Comparison of ENCODE assay signal across 1 cellular context in the genomic region with DNA sequence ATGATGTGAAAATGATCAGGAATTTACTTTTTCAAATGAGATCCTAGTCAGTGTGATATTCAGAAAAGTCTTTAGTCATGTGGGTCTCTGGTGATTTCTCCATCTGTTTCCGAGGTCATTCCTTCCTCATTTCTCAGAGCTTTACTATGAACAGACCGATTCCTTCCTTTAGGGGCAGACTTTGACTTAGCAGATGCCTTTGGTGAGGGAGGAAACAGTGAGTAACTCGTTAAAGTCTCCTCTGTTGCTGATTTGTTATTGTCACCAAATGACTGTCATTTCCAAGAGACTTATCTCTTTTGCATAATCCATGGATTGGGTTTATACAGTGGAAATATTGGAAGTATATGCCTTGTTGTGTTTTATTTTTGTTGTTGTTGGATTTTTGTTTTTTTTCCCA.
TF ChIP-seq lines count a peak whose summit lies in the region.

No MANE protein-coding gene starts in this region.

TF ChIP-seq in GM12878, 131 proteins besides CTCF, POLR2A, EP300 and RAD21:
- TF ChIP-seq, protein P1, sequence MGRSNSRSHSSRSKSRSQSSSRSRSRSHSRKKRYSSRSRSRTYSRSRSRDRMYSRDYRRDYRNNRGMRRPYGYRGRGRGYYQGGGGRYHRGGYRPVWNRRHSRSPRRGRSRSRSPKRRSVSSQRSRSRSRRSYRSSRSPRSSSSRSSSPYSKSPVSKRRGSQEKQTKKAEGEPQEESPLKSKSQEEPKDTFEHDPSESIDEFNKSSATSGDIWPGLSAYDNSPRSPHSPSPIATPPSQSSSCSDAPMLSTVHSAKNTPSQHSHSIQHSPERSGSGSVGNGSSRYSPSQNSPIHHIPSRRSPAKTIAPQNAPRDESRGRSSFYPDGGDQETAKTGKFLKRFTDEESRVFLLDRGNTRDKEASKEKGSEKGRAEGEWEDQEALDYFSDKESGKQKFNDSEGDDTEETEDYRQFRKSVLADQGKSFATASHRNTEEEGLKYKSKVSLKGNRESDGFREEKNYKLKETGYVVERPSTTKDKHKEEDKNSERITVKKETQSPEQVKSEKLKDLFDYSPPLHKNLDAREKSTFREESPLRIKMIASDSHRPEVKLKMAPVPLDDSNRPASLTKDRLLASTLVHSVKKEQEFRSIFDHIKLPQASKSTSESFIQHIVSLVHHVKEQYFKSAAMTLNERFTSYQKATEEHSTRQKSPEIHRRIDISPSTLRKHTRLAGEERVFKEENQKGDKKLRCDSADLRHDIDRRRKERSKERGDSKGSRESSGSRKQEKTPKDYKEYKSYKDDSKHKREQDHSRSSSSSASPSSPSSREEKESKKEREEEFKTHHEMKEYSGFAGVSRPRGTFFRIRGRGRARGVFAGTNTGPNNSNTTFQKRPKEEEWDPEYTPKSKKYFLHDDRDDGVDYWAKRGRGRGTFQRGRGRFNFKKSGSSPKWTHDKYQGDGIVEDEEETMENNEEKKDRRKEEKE (IDR thresholded peaks at IDR 0.05) = no peak
- no peak for TF ChIP-seq IRF4 (IDR thresholded peaks at IDR 0.05; ENCODE audit: low read depth, low read length)
- TF ChIP-seq RCOR1 (conservative IDR thresholded peaks at IDR 0.05; ENCODE audit: low read depth, low read length) = no peak
- TF ChIP-seq DPF2 (IDR thresholded peaks at IDR 0.05) = no peak
- TF ChIP-seq CBFB (IDR thresholded peaks at IDR 0.05; ENCODE audit: low read depth) = no peak
- TF ChIP-seq MAX (IDR thresholded peaks at IDR 0.05; ENCODE audit: low read depth, low read length) = no peak
- no peak for TF ChIP-seq ZNF274 (IDR thresholded peaks at IDR 0.05; ENCODE audit: insufficient read depth, insufficient read length)
- no peak for TF ChIP-seq ZBTB33 (IDR thresholded peaks at IDR 0.05)
- TF ChIP-seq ZZZ3 (IDR thresholded peaks at IDR 0.05; ENCODE audit: control insufficient read depth, insufficient read length, low read depth) = no peak
- TF ChIP-seq, protein P2, sequence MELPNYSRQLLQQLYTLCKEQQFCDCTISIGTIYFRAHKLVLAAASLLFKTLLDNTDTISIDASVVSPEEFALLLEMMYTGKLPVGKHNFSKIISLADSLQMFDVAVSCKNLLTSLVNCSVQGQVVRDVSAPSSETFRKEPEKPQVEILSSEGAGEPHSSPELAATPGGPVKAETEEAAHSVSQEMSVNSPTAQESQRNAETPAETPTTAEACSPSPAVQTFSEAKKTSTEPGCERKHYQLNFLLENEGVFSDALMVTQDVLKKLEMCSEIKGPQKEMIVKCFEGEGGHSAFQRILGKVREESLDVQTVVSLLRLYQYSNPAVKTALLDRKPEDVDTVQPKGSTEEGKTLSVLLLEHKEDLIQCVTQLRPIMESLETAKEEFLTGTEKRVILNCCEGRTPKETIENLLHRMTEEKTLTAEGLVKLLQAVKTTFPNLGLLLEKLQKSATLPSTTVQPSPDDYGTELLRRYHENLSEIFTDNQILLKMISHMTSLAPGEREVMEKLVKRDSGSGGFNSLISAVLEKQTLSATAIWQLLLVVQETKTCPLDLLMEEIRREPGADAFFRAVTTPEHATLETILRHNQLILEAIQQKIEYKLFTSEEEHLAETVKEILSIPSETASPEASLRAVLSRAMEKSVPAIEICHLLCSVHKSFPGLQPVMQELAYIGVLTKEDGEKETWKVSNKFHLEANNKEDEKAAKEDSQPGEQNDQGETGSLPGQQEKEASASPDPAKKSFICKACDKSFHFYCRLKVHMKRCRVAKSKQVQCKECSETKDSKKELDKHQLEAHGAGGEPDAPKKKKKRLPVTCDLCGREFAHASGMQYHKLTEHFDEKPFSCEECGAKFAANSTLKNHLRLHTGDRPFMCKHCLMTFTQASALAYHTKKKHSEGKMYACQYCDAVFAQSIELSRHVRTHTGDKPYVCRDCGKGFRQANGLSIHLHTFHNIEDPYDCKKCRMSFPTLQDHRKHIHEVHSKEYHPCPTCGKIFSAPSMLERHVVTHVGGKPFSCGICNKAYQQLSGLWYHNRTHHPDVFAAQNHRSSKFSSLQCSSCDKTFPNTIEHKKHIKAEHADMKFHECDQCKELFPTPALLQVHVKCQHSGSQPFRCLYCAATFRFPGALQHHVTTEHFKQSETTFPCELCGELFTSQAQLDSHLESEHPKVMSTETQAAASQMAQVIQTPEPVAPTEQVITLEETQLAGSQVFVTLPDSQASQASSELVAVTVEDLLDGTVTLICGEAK (IDR thresholded peaks at IDR 0.05; ENCODE audit: borderline replicate concordance) = no peak
TF ChIP-seq in GM12878: peak in this region for 0.
